14 cellular contexts compared by ENCODE assay signal in genomic region chr22:45462034-45462655, GRCh38. TPM values are rescaled to one million over a fixed set of nuclear protein-coding genes. Genes with fewer than 3 reads are reported as not detected.
DNase-seq lines count a peak whose midpoint lies in the region; ATAC-seq and TF ChIP-seq lines count a peak whose summit lies in the region.
"Had no signal": no experiment of that assay in that cellular context is flagged by ENCODE, and none has a peak within 500 bp of the region (broad histone marks: within the 10 kb centered on the region; RNA-seq: fewer than 3 reads in every experiment).

No MANE protein-coding gene starts in this region.

- no peak overlapping the region for H3K4me3 Mint-ChIP-seq in chondrocyte (ENCODE audit: unreplicated experiment)
- no peak overlapping the region for H3K4me3 Mint-ChIP-seq in progenitor cell of endocrine pancreas (ENCODE audit: low read depth)
- H3K4me3 Mint-ChIP-seq: brain had no signal

- ATAC-seq in GM19452 (IDR thresholded peaks at IDR 0.05; ENCODE audit: unreplicated experiment) = no peak
- ATAC-seq: activated CD4-positive, CD25-positive, alpha-beta regulatory T cell treated with anti-CD3 and anti-CD28 coated beads, Interleukin-2, amount 50 U/mL, for 24 hours had no signal

- TF ChIP-seq CTCF in NB4 (IDR thresholded peaks at IDR 0.05; ENCODE audit: low read depth, low read length) = peak; percentile 52
- TF ChIP-seq CTCF in chondrocyte (IDR thresholded peaks at IDR 0.05) = peak; percentile 48
- TF ChIP-seq CTCF in progenitor cell of endocrine pancreas (IDR thresholded peaks at IDR 0.05; ENCODE audit: unreplicated experiment) = peak; percentile 65

- H3K9me3 Mint-ChIP-seq in chondrocyte (ENCODE audit: low read depth) (peaks cover 13% of the 10 kb centered on the region), progenitor cell of endocrine pancreas (ENCODE audit: low read depth) (peaks cover 4% of the 10 kb centered on the region)

- peaks cover 4% of the 10 kb centered on the region for H3K36me3 Mint-ChIP-seq in chondrocyte (ENCODE audit: low read depth)
- no peaks in the 10 kb centered on the region for H3K36me3 Mint-ChIP-seq in progenitor cell of endocrine pancreas (ENCODE audit: insufficient read depth)

- H3K4me1 Mint-ChIP-seq in chondrocyte (ENCODE audit: low read depth) = peaks cover 6% of the 10 kb centered on the region
- H3K4me1 Mint-ChIP-seq in progenitor cell of endocrine pancreas (ENCODE audit: low read depth) = no peaks in the 10 kb centered on the region

- no peak for TF ChIP-seq POLR2A in NB4 (IDR thresholded peaks at IDR 0.05; ENCODE audit: extremely low read depth, insufficient read length)

- no peak overlapping the region for H3K4me3 ChIP-seq in NB4 (ENCODE audit: low read depth, low read length)
- H3K4me3 ChIP-seq: thyroid gland had no signal

- H3K27me3 Mint-ChIP-seq in chondrocyte (ENCODE audit: low read depth) = no peaks in the 10 kb centered on the region
- H3K27me3 Mint-ChIP-seq in progenitor cell of endocrine pancreas = peaks cover 1% of the 10 kb centered on the region

- DNase-seq in NCI-H748 (lab: John Stamatoyannopoulos, UW; ENCODE audit: unreplicated experiment) = peak; percentile 32
- DNase-seq in NCI-H748 treated with DMSO at 0.1 percent for 48 hours (lab: John Stamatoyannopoulos, UW) = no peak
- DNase-seq in NB4 (ENCODE audit: low read depth) = peak; percentile 38
- DNase-seq in chondrocyte (ENCODE audit: low spot score) = no peak
- no peak for DNase-seq in progenitor cell of endocrine pancreas (ENCODE audit: low spot score, unreplicated experiment)
- DNase-seq in cerebellar nuclear complex (lab: John Stamatoyannopoulos, UW) = no peak
- DNase-seq in NCI-H1930 (lab: John Stamatoyannopoulos, UW) = no peak
- DNase-seq: NCI-H2081, Right ventricle myocardium superior, thyroid gland had no signal

- H3K27ac Mint-ChIP-seq in chondrocyte (ENCODE audit: unreplicated experiment) = no peak overlapping the region
- H3K27ac Mint-ChIP-seq in progenitor cell of endocrine pancreas = no peak overlapping the region

RNA-seq across cellular contexts. Expression of gene FBLN1, which starts 40.5 kb away (rescaled TPM):
- 127 to 186 TPM (median 183 TPM) in 3 replicates for total RNA-seq in chondrocyte
- total RNA-seq in progenitor cell of endocrine pancreas = 257 and 258 TPM in 2 replicates

RNA-seq across cellular contexts. Expression of gene RIBC2, which starts 48.7 kb away (rescaled TPM):
- 0.41 to 1.1 TPM in 2 of 3 replicates, not detected in the other for total RNA-seq in chondrocyte
- total RNA-seq in progenitor cell of endocrine pancreas = 6.7 and 7.0 TPM in 2 replicates
- total RNA-seq: Right ventricle myocardium superior had no signal

RNA-seq across cellular contexts. Expression of gene SMC1B, which starts 48.7 kb away (rescaled TPM):
- total RNA-seq in chondrocyte = not detected in 3 replicates
- total RNA-seq in progenitor cell of endocrine pancreas = not detected in 2 replicates
- total RNA-seq: Daoy, Right ventricle myocardium superior had no signal

Comparison
In these comparisons a context has a peak if more than half of its experiments do, and no peak if none do; other contexts are left out.
1. DNase-seq: peak in NCI-H748 (single experiment) and NB4 (single experiment); none in NCI-H748 treated with DMSO at 0.1 percent for 48 hours (single experiment), chondrocyte (single experiment), progenitor cell of endocrine pancreas (single experiment), cerebellar nuclear complex (0 of 2) and NCI-H1930 (0 of 2).
2. Peak in every context shown above with its lines, with median percentiles within 50 percentile points of each other: CTCF ChIP-seq.